ENCODE assay signal across 2 cellular contexts in the genomic region with DNA sequence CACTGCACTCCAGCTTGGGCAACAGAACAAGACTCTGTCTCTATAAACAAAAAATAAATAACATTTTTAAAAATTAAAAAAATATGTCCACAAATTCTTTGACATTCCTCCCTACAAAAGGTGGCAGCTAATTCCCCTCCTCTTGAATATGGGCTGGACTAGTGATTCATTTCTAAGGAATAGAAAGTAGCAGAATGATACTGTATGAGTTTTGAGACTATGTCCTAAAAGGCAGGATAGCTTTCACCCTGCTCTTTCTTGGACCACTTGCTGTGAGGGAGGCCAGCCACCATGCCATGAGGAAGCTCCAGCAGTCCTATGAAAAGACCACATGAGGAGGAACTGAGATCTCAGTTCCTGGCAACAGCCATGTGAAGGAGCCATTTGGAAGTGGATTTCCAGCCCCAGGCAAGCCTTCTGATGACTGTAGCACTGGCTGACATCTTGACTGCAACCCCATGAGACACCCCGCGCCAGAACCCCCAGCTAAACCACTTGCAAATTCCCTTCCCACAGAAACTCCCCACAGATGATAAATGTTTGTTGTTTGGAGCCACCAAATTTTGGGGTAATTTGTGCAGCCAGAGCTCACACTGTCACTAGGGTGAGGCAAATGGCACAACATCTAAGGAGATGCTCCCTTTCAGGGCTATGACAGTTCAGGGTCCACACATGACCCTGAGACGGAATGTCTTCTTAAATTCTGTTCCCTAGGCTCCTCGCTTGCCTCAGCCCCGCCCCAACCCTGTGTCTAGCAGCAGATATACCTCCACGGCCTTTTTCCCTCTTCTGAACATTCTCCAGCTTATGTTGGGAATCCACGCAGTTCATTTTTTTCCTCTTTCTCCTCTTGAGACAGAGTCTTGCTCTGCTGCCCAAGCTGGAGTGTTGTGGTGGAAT.
TF ChIP-seq lines count a peak whose summit lies in the region.

No MANE protein-coding gene starts in this region.

TF ChIP-seq in SK-N-SH treated with all-trans-retinoic acid at 6 μM for 48 hours, 23 proteins besides CTCF, POLR2A, EP300 and RAD21:
- TF ChIP-seq PATZ1 (CRISPR knock-in tag; IDR thresholded peaks at IDR 0.05; ENCODE audit: borderline replicate concordance), result no peak
- no peak for TF ChIP-seq PPARA (CRISPR knock-in tag; IDR thresholded peaks at IDR 0.05; ENCODE audit: borderline replicate concordance)
- TF ChIP-seq, protein P1, sequence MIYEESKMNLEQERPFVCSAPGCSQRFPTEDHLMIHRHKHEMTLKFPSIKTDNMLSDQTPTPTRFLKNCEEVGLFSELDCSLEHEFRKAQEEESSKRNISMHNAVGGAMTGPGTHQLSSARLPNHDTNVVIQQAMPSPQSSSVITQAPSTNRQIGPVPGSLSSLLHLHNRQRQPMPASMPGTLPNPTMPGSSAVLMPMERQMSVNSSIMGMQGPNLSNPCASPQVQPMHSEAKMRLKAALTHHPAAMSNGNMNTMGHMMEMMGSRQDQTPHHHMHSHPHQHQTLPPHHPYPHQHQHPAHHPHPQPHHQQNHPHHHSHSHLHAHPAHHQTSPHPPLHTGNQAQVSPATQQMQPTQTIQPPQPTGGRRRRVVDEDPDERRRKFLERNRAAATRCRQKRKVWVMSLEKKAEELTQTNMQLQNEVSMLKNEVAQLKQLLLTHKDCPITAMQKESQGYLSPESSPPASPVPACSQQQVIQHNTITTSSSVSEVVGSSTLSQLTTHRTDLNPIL (CRISPR knock-in tag; IDR thresholded peaks at IDR 0.05; ENCODE audit: low read depth), result no peak
- TF ChIP-seq GLIS3 (CRISPR knock-in tag; IDR thresholded peaks at IDR 0.05), result no peak
- no peak for TF ChIP-seq RARB (CRISPR knock-in tag; IDR thresholded peaks at IDR 0.05)
- no peak for TF ChIP-seq ISL1 (CRISPR knock-in tag; IDR thresholded peaks at IDR 0.05)
- no peak for TF ChIP-seq CSRNP3 (CRISPR knock-in tag; IDR thresholded peaks at IDR 0.05)
- TF ChIP-seq ZNF8 (CRISPR knock-in tag; IDR thresholded peaks at IDR 0.05), result no peak
- no peak for TF ChIP-seq ARNTL (CRISPR knock-in tag; IDR thresholded peaks at IDR 0.05; ENCODE audit: borderline replicate concordance, low read depth)
- TF ChIP-seq SNAI2 (CRISPR knock-in tag; IDR thresholded peaks at IDR 0.05), result no peak

TF ChIP-seq in SK-N-SH, 30 proteins besides CTCF, POLR2A, EP300 and RAD21:
- TF ChIP-seq YY1 (IDR thresholded peaks at IDR 0.05; ENCODE audit: low read depth), result no peak
- no peak for TF ChIP-seq IRF3 (IDR thresholded peaks at IDR 0.05; ENCODE audit: low read depth, low read length)
- TF ChIP-seq POLR2AphosphoS5 (IDR thresholded peaks at IDR 0.05; ENCODE audit: low read depth, low read length), result no peak
- TF ChIP-seq GABPA (IDR thresholded peaks at IDR 0.05; ENCODE audit: low read depth), result no peak
- no peak for TF ChIP-seq FOSL2 (IDR thresholded peaks at IDR 0.05; ENCODE audit: borderline replicate concordance, low read depth)
- TF ChIP-seq CHD2 (IDR thresholded peaks at IDR 0.05; ENCODE audit: low read length, partially characterized antibody), result no peak
- TF ChIP-seq MXI1 (IDR thresholded peaks at IDR 0.05; ENCODE audit: low read depth, low read length), result no peak
- TF ChIP-seq ELF1 (IDR thresholded peaks at IDR 0.05), result no peak
- TF ChIP-seq JUND (IDR thresholded peaks at IDR 0.05), result no peak
- TF ChIP-seq REST (IDR thresholded peaks at IDR 0.05; ENCODE audit: low read depth, low read length), result no peak
- TF ChIP-seq FOXM1 (IDR thresholded peaks at IDR 0.05; ENCODE audit: low read depth), result no peak
- TF ChIP-seq, protein P2, sequence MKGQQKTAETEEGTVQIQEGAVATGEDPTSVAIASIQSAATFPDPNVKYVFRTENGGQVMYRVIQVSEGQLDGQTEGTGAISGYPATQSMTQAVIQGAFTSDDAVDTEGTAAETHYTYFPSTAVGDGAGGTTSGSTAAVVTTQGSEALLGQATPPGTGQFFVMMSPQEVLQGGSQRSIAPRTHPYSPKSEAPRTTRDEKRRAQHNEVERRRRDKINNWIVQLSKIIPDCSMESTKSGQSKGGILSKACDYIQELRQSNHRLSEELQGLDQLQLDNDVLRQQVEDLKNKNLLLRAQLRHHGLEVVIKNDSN (IDR thresholded peaks at IDR 0.05; ENCODE audit: borderline replicate concordance, low read depth), result no peak
- TF ChIP-seq FOXJ3 (CRISPR knock-in tag; IDR thresholded peaks at IDR 0.05), result no peak
TF ChIP-seq in SK-N-SH: peak in this region for 0.
